21 cellular contexts compared by ENCODE assay signal in the genomic region with DNA sequence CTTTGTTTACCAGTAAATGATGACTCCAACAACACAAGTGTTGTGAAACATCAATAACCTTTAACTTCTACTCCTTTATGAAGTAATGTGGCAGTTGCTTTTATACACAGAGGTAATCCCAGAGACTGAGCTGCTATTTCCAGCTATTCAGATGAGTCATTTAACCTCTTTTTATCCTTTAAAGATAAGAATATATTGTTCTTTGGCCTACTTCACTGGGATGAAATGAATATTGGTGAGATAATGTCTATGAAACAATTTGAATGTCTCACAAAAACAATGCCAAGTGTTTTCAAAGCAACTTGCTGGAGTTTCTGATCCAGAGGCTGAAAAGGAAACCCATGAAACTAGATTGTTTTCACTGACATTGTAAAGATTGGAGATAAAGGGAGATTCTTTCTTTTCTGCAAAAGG.
DNase-seq lines count a peak whose midpoint lies in the region; ATAC-seq, FAIRE-seq and TF ChIP-seq lines count a peak whose summit lies in the region.
"Had no signal": no experiment of that assay in that cellular context is flagged by ENCODE, and none has a peak within 500 bp of the region (broad histone marks: within the 10 kb centered on the region; RNA-seq: fewer than 3 reads in every experiment).

No MANE protein-coding gene starts in this region.

- H3K36me3 ChIP-seq in breast epithelium (no peaks in the 10 kb centered on the region), bronchial epithelial cell (ENCODE audit: control insufficient read depth, insufficient read depth, low read length) (no peaks in the 10 kb centered on the region), mucosa of descending colon (ENCODE audit: low read depth) (no peaks in the 10 kb centered on the region)

- intact Hi-C loops in MCF 10A (cut with micrococcal nuclease) = no loop called here
- intact Hi-C loops in breast epithelium (cut with DNase I; ENCODE audit: low total_unique reads) = no loop called here
- intact Hi-C loops in mucosa of descending colon (cut with DNase I, micrococcal nuclease) = no loop called here

- H3K27me3 Mint-ChIP-seq in MCF 10A (ENCODE audit: insufficient read depth, unreplicated experiment) = no peaks in the 10 kb centered on the region
- H3K27me3 Mint-ChIP-seq: activated B cell treated with CpG ODN at 0.5 μM for 24 hours; activated CD8-positive, alpha-beta memory T cell treated with anti-CD3 and anti-CD28 coated beads, Interleukin-2, amount 10 ng/mL, durations not matched to agents 7 days and 5 days; CD4-positive, alpha-beta T cell; effector memory CD8-positive, alpha-beta T cell had no signal

- DNase-seq in MCF 10A (ENCODE audit: unreplicated experiment) (peak; percentile 3), breast epithelium (ENCODE audit: low spot score in 2 of 2) (no peak), bronchial epithelial cell (ENCODE audit: low read depth) (peak; percentile 44), mucosa of descending colon (no peak), GM13977 (ENCODE audit: low spot score) (no peak), T-helper 1 cell (no peak)
- DNase-seq in activated CD4-positive, CD25-positive, alpha-beta regulatory T cell treated with anti-CD3 and anti-CD28 coated beads, Interleukin-2, amount 50 U/mL, for 72 hours = no peak
- DNase-seq: activated B cell treated with CpG ODN at 0.5 μM for 24 hours; activated CD8-positive, alpha-beta memory T cell treated with anti-CD3 and anti-CD28 coated beads, Interleukin-2, amount 10 ng/mL, durations not matched to agents 7 days and 5 days; body of pancreas; CD4-positive, alpha-beta T cell; effector memory CD8-positive, alpha-beta T cell; head of caudate nucleus; Karpas-422; kidney; NCI-H1694 treated with DMSO at 0.1 percent for 48 hours; NCI-H526; PC-9; SW 1271 had no signal

- TF ChIP-seq CTCF in MCF 10A (IDR thresholded peaks at IDR 0.05; ENCODE audit: unreplicated experiment) (no peak), breast epithelium (IDR thresholded peaks at IDR 0.05) (no peak), bronchial epithelial cell (IDR thresholded peaks at IDR 0.05; ENCODE audit: insufficient read depth, low read length, severe bottlenecking) (no peak), mucosa of descending colon (IDR thresholded peaks at IDR 0.05) (no peak), GM13977 (IDR thresholded peaks at IDR 0.05; ENCODE audit: extremely low read depth, insufficient read depth, missing control alignments) (no peak)

- H3K4me1 ChIP-seq in breast epithelium (no peaks in the 10 kb centered on the region), mucosa of descending colon (ENCODE audit: low read depth) (no peaks in the 10 kb centered on the region)
- H3K4me1 ChIP-seq: body of pancreas had no signal

- H3K9me3 Mint-ChIP-seq in MCF 10A (ENCODE audit: unreplicated experiment) = peaks cover 9% of the 10 kb centered on the region
- H3K9me3 Mint-ChIP-seq: activated B cell treated with CpG ODN at 0.5 μM for 24 hours had no signal

- peaks cover 6% of the 10 kb centered on the region for H3K36me3 Mint-ChIP-seq in MCF 10A (ENCODE audit: insufficient read depth, unreplicated experiment)
- H3K36me3 Mint-ChIP-seq: activated CD8-positive, alpha-beta memory T cell treated with anti-CD3 and anti-CD28 coated beads, Interleukin-2, amount 10 ng/mL, durations not matched to agents 7 days and 5 days had no signal

- H3K4me3 Mint-ChIP-seq in MCF 10A (ENCODE audit: unreplicated experiment) = no peak overlapping the region
- H3K4me3 Mint-ChIP-seq: activated B cell treated with CpG ODN at 0.5 μM for 24 hours; activated CD8-positive, alpha-beta memory T cell treated with anti-CD3 and anti-CD28 coated beads, Interleukin-2, amount 10 ng/mL, durations not matched to agents 7 days and 5 days; CD4-positive, alpha-beta T cell; effector memory CD8-positive, alpha-beta T cell had no signal

- CTCF ChIA-PET in MCF 10A (lab: Yijun Ruan, JAX) = no interaction called here

- FAIRE-seq in bronchial epithelial cell (lab: Jason Lieb, UNC) = no peak
- FAIRE-seq: kidney had no signal

- H3K4me3 ChIP-seq in breast epithelium (no peak overlapping the region), bronchial epithelial cell (ENCODE audit: low read depth, low read length) (no peak overlapping the region), mucosa of descending colon (no peak overlapping the region)
- H3K4me3 ChIP-seq: body of pancreas, PC-9 had no signal

- H3K4me1 Mint-ChIP-seq in MCF 10A (ENCODE audit: insufficient read depth, unreplicated experiment) = no peaks in the 10 kb centered on the region
- H3K4me1 Mint-ChIP-seq: activated CD8-positive, alpha-beta memory T cell treated with anti-CD3 and anti-CD28 coated beads, Interleukin-2, amount 10 ng/mL, durations not matched to agents 7 days and 5 days had no signal

- no peaks in the 10 kb centered on the region for H3K9me3 ChIP-seq in breast epithelium
- no peaks in the 10 kb centered on the region for H3K9me3 ChIP-seq in mucosa of descending colon
- H3K9me3 ChIP-seq: body of pancreas had no signal

- H3K27me3 ChIP-seq in breast epithelium (no peaks in the 10 kb centered on the region), bronchial epithelial cell (ENCODE audit: control insufficient read depth, insufficient read depth, low read length) (no peaks in the 10 kb centered on the region)
- H3K27me3 ChIP-seq: body of pancreas had no signal

- no peak overlapping the region for H3K27ac ChIP-seq in breast epithelium
- H3K27ac ChIP-seq: 22Rv1, body of pancreas, PC-9 had no signal

- no peak overlapping the region for H3K27ac Mint-ChIP-seq in MCF 10A (ENCODE audit: low read depth, unreplicated experiment)
- H3K27ac Mint-ChIP-seq: activated B cell treated with CpG ODN at 0.5 μM for 24 hours; activated CD8-positive, alpha-beta memory T cell treated with anti-CD3 and anti-CD28 coated beads, Interleukin-2, amount 10 ng/mL, durations not matched to agents 7 days and 5 days; CD4-positive, alpha-beta T cell; effector memory CD8-positive, alpha-beta T cell had no signal

- in situ Hi-C loops in GM13977 (cut with MboI; ENCODE audit: low pct_unique_long_range_greater_than_20kb, low sequenced_read_pairs, unreplicated experiment) = no loop called here

- ATAC-seq in mucosa of descending colon (peak; percentile 98), HG02610 (IDR thresholded peaks at IDR 0.05; ENCODE audit: unreplicated experiment) (no peak)
- ATAC-seq: activated CD8-positive, alpha-beta memory T cell treated with anti-CD3 and anti-CD28 coated beads, Interleukin-2, amount 10 ng/mL, durations not matched to agents 7 days and 5 days; body of pancreas; effector memory CD8-positive, alpha-beta T cell had no signal

- no peak for TF ChIP-seq POLR2A in breast epithelium (IDR thresholded peaks at IDR 0.05)

- BruUV-seq in MCF 10A (replicated peaks; lab: Mats Ljungman, UMichigan) = no TSS peak

- POLR2A ChIA-PET in MCF 10A (lab: Yijun Ruan, JAX) = interaction anchor here (0.6 kb wide), 1 partner anchor 31 kb away, joined by 3 read pairs; no protein-coding TSS in a partner anchor

Comparison
In these comparisons a context has a peak if more than half of its experiments do, and no peak if none do; other contexts are left out.
1. DNase-seq: peak in MCF 10A (single experiment) and bronchial epithelial cell (single experiment); none in breast epithelium (0 of 2), mucosa of descending colon (0 of 3), activated CD4-positive, CD25-positive, alpha-beta regulatory T cell treated with anti-CD3 and anti-CD28 coated beads, Interleukin-2, amount 50 U/mL, for 72 hours (single experiment), GM13977 (single experiment) and T-helper 1 cell (0 of 5).